14 cellular contexts compared by ENCODE assay signal in genomic region chr22:49850959-49851815, GRCh38. TPM values are rescaled to one million over a fixed set of nuclear protein-coding genes. Genes with fewer than 3 reads are reported as not detected.
DNase-seq lines count a peak whose midpoint lies in the region; ATAC-seq, FAIRE-seq and TF ChIP-seq lines count a peak whose summit lies in the region.
"Had no signal": no experiment of that assay in that cellular context is flagged by ENCODE, and none has a peak within 500 bp of the region (broad histone marks: within the 10 kb centered on the region; RNA-seq: fewer than 3 reads in every experiment).

No MANE protein-coding gene starts in this region.

- no peak overlapping the region for H3K9ac ChIP-seq in BLaER1

- no peak for DNase-seq in CD8-positive, alpha-beta memory T cell
- DNase-seq in activated T-helper 2 cell treated with anti-CD3 and anti-CD28 coated beads, Interferon-gamma antibody, Interleukin-2, Interleukin-4, amounts not matched to agents 10 μg/mL and 5 μg/mL and 100 μg/mL, durations not matched to agents 14 hours and 24 hours and 36 hours (ENCODE audit: low spot score) = no peak
- DNase-seq in naive thymus-derived CD8-positive, alpha-beta T cell = no peak
- DNase-seq in GM12891 (ENCODE audit: insufficient read length, low spot score) (no peak), A172 (ENCODE audit: low spot score) (no peak)
- DNase-seq in stimulated activated CD4-positive, alpha-beta T cell treated with anti-CD3 and anti-CD28 coated beads, Interleukin-2, amount 100 ng/mL, for 24 hours = no peak
- DNase-seq: activated CD4-positive, CD25-positive, alpha-beta regulatory T cell treated with anti-CD3 and anti-CD28 coated beads, Interleukin-2, amount 50 U/mL, for 72 hours; caudate nucleus; gastrocnemius medialis; NCI-H2081 treated with DMSO at 0.1 percent for 48 hours; RPMI8226 had no signal

- H3K27ac Mint-ChIP-seq in CD8-positive, alpha-beta memory T cell = peak overlapping the region in 7 of 8 donors; percentile 17 to 95 (median 90)
- H3K27ac Mint-ChIP-seq in activated T-helper 2 cell treated with anti-CD3 and anti-CD28 coated beads, Interferon-gamma antibody, Interleukin-2, Interleukin-4, amounts not matched to agents 10 μg/mL and 5 μg/mL and 100 μg/mL, durations not matched to agents 14 hours and 24 hours and 36 hours = peak overlapping the region; percentile 13
- H3K27ac Mint-ChIP-seq in naive thymus-derived CD8-positive, alpha-beta T cell = peak overlapping the region in 8 of 10 donors; percentile 40 to 90 (median 60)

- intact Hi-C loops in activated T-helper 2 cell treated with anti-CD3 and anti-CD28 coated beads, Interferon-gamma antibody, Interleukin-2, Interleukin-4, amounts not matched to agents 10 μg/mL and 5 μg/mL and 100 μg/mL, durations not matched to agents 14 hours and 24 hours and 36 hours (cut with micrococcal nuclease) = no loop called here

- ATAC-seq in naive thymus-derived CD8-positive, alpha-beta T cell = no peak
- ATAC-seq: gastrocnemius medialis, GM12878, pancreas had no signal

- no peaks in the 10 kb centered on the region for H3K9me3 ChIP-seq in BLaER1
- H3K9me3 ChIP-seq in CD8-positive, alpha-beta memory T cell (ENCODE audit: low read length) = no peaks in the 10 kb centered on the region
- H3K9me3 ChIP-seq: gastrocnemius medialis, pancreas had no signal

- 0 out of 2 replicates have a peak, but pooled peaks cover 1% of the 10 kb centered on the region for H3K36me3 ChIP-seq in BLaER1
- no peaks in the 10 kb centered on the region for H3K36me3 ChIP-seq in CD8-positive, alpha-beta memory T cell (ENCODE audit: insufficient read depth, low read length)
- H3K36me3 ChIP-seq: gastrocnemius medialis, pancreas had no signal

- peak overlapping the region; percentile 98 for H3K4me2 ChIP-seq in BLaER1

- H3K4me3 ChIP-seq in BLaER1 = no peak overlapping the region
- H3K4me3 ChIP-seq in CD8-positive, alpha-beta memory T cell (ENCODE audit: low read length) = no peak overlapping the region
- H3K4me3 ChIP-seq: gastrocnemius medialis, GM12878, pancreas had no signal

- peaks cover 57% of the 10 kb centered on the region for H3K27me3 ChIP-seq in BLaER1
- no peaks in the 10 kb centered on the region for H3K27me3 ChIP-seq in CD8-positive, alpha-beta memory T cell (ENCODE audit: insufficient read depth, low read length, poor library complexity, severe bottlenecking)
- H3K27me3 ChIP-seq: pancreas had no signal

- H3K4me3 Mint-ChIP-seq in CD8-positive, alpha-beta memory T cell = peak overlapping the region; percentile 23 to 87 (median 77)
- H3K4me3 Mint-ChIP-seq in activated T-helper 2 cell treated with anti-CD3 and anti-CD28 coated beads, Interferon-gamma antibody, Interleukin-2, Interleukin-4, amounts not matched to agents 10 μg/mL and 5 μg/mL and 100 μg/mL, durations not matched to agents 14 hours and 24 hours and 36 hours (ENCODE audit: low read depth) = peak overlapping the region; percentile 70
- peak overlapping the region; percentile 20 to 86 (median 77) for H3K4me3 Mint-ChIP-seq in naive thymus-derived CD8-positive, alpha-beta T cell

- H4K20me1 ChIP-seq in BLaER1 = peaks cover 31% of the 10 kb centered on the region

- no peak for FAIRE-seq in GM12891 (lab: Jason Lieb, UNC)
- FAIRE-seq: GM12878, pancreas had no signal

- POLR2A ChIA-PET in CD8-positive, alpha-beta memory T cell (lab: Charles Lee) = interaction anchor here (0.6 to 0.7 kb wide), 2 partner anchors 86 kb away, joined by 3 read pairs; no protein-coding TSS in a partner anchor
- POLR2A ChIA-PET in naive thymus-derived CD8-positive, alpha-beta T cell (lab: Charles Lee) = interaction anchor here (0.6 to 2.5 kb wide), 8 partner anchors 13 to 108 kb away, joined by 3 to 14 read pairs (median 4); no protein-coding TSS in a partner anchor

- no peak for TF ChIP-seq POLR2A in GM12891 (IDR thresholded peaks at IDR 0.05; ENCODE audit: low read depth, low read length)

- H3K27ac ChIP-seq in BLaER1 = no peak overlapping the region
- H3K27ac ChIP-seq in CD8-positive, alpha-beta memory T cell (ENCODE audit: low read depth, low read length) = no peak overlapping the region
- H3K27ac ChIP-seq: gastrocnemius medialis, pancreas had no signal

- H3K4me1 Mint-ChIP-seq in CD8-positive, alpha-beta memory T cell = peaks cover 28 to 49% (median 41%) of the 10 kb centered on the region in 3 donors
- H3K4me1 Mint-ChIP-seq in activated T-helper 2 cell treated with anti-CD3 and anti-CD28 coated beads, Interferon-gamma antibody, Interleukin-2, Interleukin-4, amounts not matched to agents 10 μg/mL and 5 μg/mL and 100 μg/mL, durations not matched to agents 14 hours and 24 hours and 36 hours (ENCODE audit: low read depth) = peaks cover 35% of the 10 kb centered on the region
- peaks cover 29 to 46% (median 43%) of the 10 kb centered on the region in 4 donors for H3K4me1 Mint-ChIP-seq in naive thymus-derived CD8-positive, alpha-beta T cell

- H3K36me3 Mint-ChIP-seq in CD8-positive, alpha-beta memory T cell = peaks cover 0 to 4% (median 0%) of the 10 kb centered on the region in 3 donors
- H3K36me3 Mint-ChIP-seq in activated T-helper 2 cell treated with anti-CD3 and anti-CD28 coated beads, Interferon-gamma antibody, Interleukin-2, Interleukin-4, amounts not matched to agents 10 μg/mL and 5 μg/mL and 100 μg/mL, durations not matched to agents 14 hours and 24 hours and 36 hours (ENCODE audit: low read depth) = peaks cover 14% of the 10 kb centered on the region
- no peaks in the 10 kb centered on the region for H3K36me3 Mint-ChIP-seq in naive thymus-derived CD8-positive, alpha-beta T cell

- H3K4me1 ChIP-seq in BLaER1 = peaks cover 58% of the 10 kb centered on the region
- H3K4me1 ChIP-seq in CD8-positive, alpha-beta memory T cell (ENCODE audit: insufficient read depth, low read length) = peaks cover 26% of the 10 kb centered on the region

- CTCF ChIA-PET in CD8-positive, alpha-beta memory T cell (lab: Charles Lee) = interaction anchor here (1.3 kb wide), 1 partner anchor 12 kb away, joined by 5 read pairs; no protein-coding TSS in a partner anchor

- peaks cover 4 to 13% of the 10 kb centered on the region in 2 donors for H3K27me3 Mint-ChIP-seq in CD8-positive, alpha-beta memory T cell
- H3K27me3 Mint-ChIP-seq in activated T-helper 2 cell treated with anti-CD3 and anti-CD28 coated beads, Interferon-gamma antibody, Interleukin-2, Interleukin-4, amounts not matched to agents 10 μg/mL and 5 μg/mL and 100 μg/mL, durations not matched to agents 14 hours and 24 hours and 36 hours (ENCODE audit: low read depth) = peaks cover 21% of the 10 kb centered on the region
- H3K27me3 Mint-ChIP-seq in naive thymus-derived CD8-positive, alpha-beta T cell = peaks cover 0 to 5% (median 0%) of the 10 kb centered on the region in 5 donors

- H3K9me3 Mint-ChIP-seq in CD8-positive, alpha-beta memory T cell = no peaks in the 10 kb centered on the region
- H3K9me3 Mint-ChIP-seq in activated T-helper 2 cell treated with anti-CD3 and anti-CD28 coated beads, Interferon-gamma antibody, Interleukin-2, Interleukin-4, amounts not matched to agents 10 μg/mL and 5 μg/mL and 100 μg/mL, durations not matched to agents 14 hours and 24 hours and 36 hours = no peaks in the 10 kb centered on the region
- no peaks in the 10 kb centered on the region for H3K9me3 Mint-ChIP-seq in naive thymus-derived CD8-positive, alpha-beta T cell

TF ChIP-seq in GM12891, 5 proteins besides CTCF, POLR2A, EP300 and RAD21:
- TF ChIP-seq TAF1 (IDR thresholded peaks at IDR 0.05; ENCODE audit: low read depth, low read length) (no peak), POLR2AphosphoS5 (IDR thresholded peaks at IDR 0.05; ENCODE audit: low read depth, low read length) (no peak), POU2F2 (IDR thresholded peaks at IDR 0.05; ENCODE audit: low read depth, low read length) (no peak), PAX5 (IDR thresholded peaks at IDR 0.05; ENCODE audit: insufficient read depth, low read length, severe bottlenecking) (no peak), SPI1 (IDR thresholded peaks at IDR 0.05; ENCODE audit: low read depth, low read length) (no peak)

RNA-seq across cellular contexts. Expression of gene ZBED4, which starts 2.5 kb away (rescaled TPM):
- total RNA-seq in CD8-positive, alpha-beta memory T cell = 10 to 100 TPM; 24.2 to 24.3 TPM
- 11.1 TPM for polyA plus RNA-seq in CD8-positive, alpha-beta memory T cell
- 25.2 and 25.6 TPM in 2 replicates for total RNA-seq in activated T-helper 2 cell treated with anti-CD3 and anti-CD28 coated beads, Interferon-gamma antibody, Interleukin-2, Interleukin-4, amounts not matched to agents 10 μg/mL and 5 μg/mL and 100 μg/mL, durations not matched to agents 14 hours and 24 hours and 36 hours
- 10 to 100 TPM; 17.6 to 18.1 TPM for total RNA-seq in naive thymus-derived CD8-positive, alpha-beta T cell
- 10 to 100 TPM in 1 of 3 donors, 1 to 10 TPM in 2; 5.5 to 11.4 (median 8.1) TPM for polyA plus RNA-seq in naive thymus-derived CD8-positive, alpha-beta T cell
- polyA plus RNA-seq in GM12891 (2012; ENCODE audit: low read depth, missing spikeins) = 9.5 TPM
- 7.8 and 8.1 TPM in 2 replicates for total RNA-seq in A172 (2014; rRNA removed; shearing (Covaris generic))

RNA-seq across cellular contexts. Expression of gene BRD1, which starts 23.5 kb away (rescaled TPM):
- total RNA-seq in CD8-positive, alpha-beta memory T cell = 10 to 100 TPM; 32.9 to 35.1 TPM
- 4.9 TPM for polyA plus RNA-seq in CD8-positive, alpha-beta memory T cell
- total RNA-seq in activated T-helper 2 cell treated with anti-CD3 and anti-CD28 coated beads, Interferon-gamma antibody, Interleukin-2, Interleukin-4, amounts not matched to agents 10 μg/mL and 5 μg/mL and 100 μg/mL, durations not matched to agents 14 hours and 24 hours and 36 hours = 41.3 and 46.2 TPM in 2 replicates
- total RNA-seq in naive thymus-derived CD8-positive, alpha-beta T cell = 10 to 100 TPM; 80.9 to 86.8 TPM
- polyA plus RNA-seq in naive thymus-derived CD8-positive, alpha-beta T cell = 1 to 10 TPM; 1.9 to 3.7 (median 2.2) TPM
- polyA plus RNA-seq in GM12891 (2012; ENCODE audit: low read depth, missing spikeins) = 11.3 TPM
- total RNA-seq in A172 (2014; rRNA removed; shearing (Covaris generic)) = 8.0 and 11.1 TPM in 2 replicates

Comparison
In these comparisons a context has a peak if more than half of its experiments do, and no peak if none do; other contexts are left out.
1. H3K27ac Mint-ChIP-seq: peak in every context shown above with its lines; median percentile 90 in CD8-positive, alpha-beta memory T cell; 60 in naive thymus-derived CD8-positive, alpha-beta T cell; 13 in activated T-helper 2 cell treated with anti-CD3 and anti-CD28 coated beads, Interferon-gamma antibody, Interleukin-2, Interleukin-4, amounts not matched to agents 10 μg/mL and 5 μg/mL and 100 μg/mL, durations not matched to agents 14 hours and 24 hours and 36 hours.